Comparison of ENCODE assay signal across 9 cellular contexts in the genomic region with DNA sequence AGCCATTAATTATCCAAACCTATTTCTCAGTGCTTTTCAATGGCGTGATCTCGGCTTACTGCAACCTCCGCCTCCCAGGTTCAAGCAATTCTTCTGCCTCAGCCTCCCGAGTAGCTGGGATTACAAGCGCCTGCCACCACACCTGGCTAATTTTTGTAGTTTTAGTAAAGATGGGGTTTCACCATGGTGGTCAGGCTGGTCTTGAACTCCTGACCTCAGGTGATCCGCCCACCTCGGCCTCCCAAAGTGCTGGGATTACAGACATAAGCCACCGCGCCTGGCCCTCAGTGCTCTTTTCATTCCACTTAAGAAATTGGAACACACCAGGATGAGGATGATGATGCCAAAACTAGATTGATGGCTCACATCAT. TPM values are rescaled to one million over a fixed set of nuclear protein-coding genes. Genes with fewer than 3 reads are reported as not detected.
A peak's percentile ranks its signal among the peaks of the same experiment; 100 is the strongest.
DNase-seq lines count a peak whose midpoint lies in the region; ATAC-seq and TF ChIP-seq lines count a peak whose summit lies in the region.
"Not testable (repeated sequence)": the region's sequence is repeated elsewhere in the genome, so short reads cannot be mapped to it uniquely, and the experiment has no call there.
"Had no signal": no experiment of that assay in that cellular context is flagged by ENCODE, and none has a peak within 500 bp of the region (broad histone marks: within the 10 kb centered on the region; RNA-seq: fewer than 3 reads in every experiment).

No MANE protein-coding gene starts in this region.

- TF ChIP-seq RAD21 in HCT116 (IDR thresholded peaks at IDR 0.05; ENCODE audit: low read depth) = not testable (repeated sequence)

- not testable (repeated sequence) for H3K9me3 Mint-ChIP-seq in activated naive CD4-positive, alpha-beta T cell treated with anti-CD3 and anti-CD28 coated beads, Interleukin-2, amount 10 ng/mL, durations not matched to agents 7 days and 5 days; naive thymus-derived CD8-positive, alpha-beta T cell; stimulated activated effector memory CD8-positive, alpha-beta T cell treated with anti-CD3 and anti-CD28 coated beads, Interleukin-12 subunit alpha, Interleukin-12 subunit beta, amount 100 ng/mL, for 72 hours

- peak overlapping the region; percentile 74 for H3K4me3 Mint-ChIP-seq in activated naive CD4-positive, alpha-beta T cell treated with anti-CD3 and anti-CD28 coated beads, Interleukin-2, amount 10 ng/mL, durations not matched to agents 7 days and 5 days
- peak overlapping the region; percentile 74 to 91 (median 86) for H3K4me3 Mint-ChIP-seq in naive thymus-derived CD8-positive, alpha-beta T cell
- peak overlapping the region; percentile 64 for H3K4me3 Mint-ChIP-seq in stimulated activated effector memory CD8-positive, alpha-beta T cell treated with anti-CD3 and anti-CD28 coated beads, Interleukin-12 subunit alpha, Interleukin-12 subunit beta, amount 100 ng/mL, for 72 hours

- H2AFZ ChIP-seq in ACC112 (ENCODE audit: low read length, unreplicated experiment) (peak overlapping the region; percentile 83), HCT116 (ENCODE audit: low read depth, low read length, poor library complexity, severe bottlenecking) (peak overlapping the region; percentile 76), hepatocyte (peak overlapping the region; percentile 31)

- POLR2A ChIA-PET in HCT116 (lab: Charles Lee) = interaction anchor here (1.3 to 8.6 kb wide), 8 partner anchors 9 to 345 kb away, joined by 3 to 338 read pairs (median 10); partner anchors contain the start of genes MTMR4, RAD51C and TEX14
- POLR2A ChIA-PET in naive thymus-derived CD8-positive, alpha-beta T cell (lab: Charles Lee) = interaction anchor here (0.6 to 2.6 kb wide), 4 partner anchors 28 to 107 kb away, joined by 3 to 18 read pairs (median 6); partner anchors contain the start of gene TEX14

- H3K4me1 Mint-ChIP-seq in activated naive CD4-positive, alpha-beta T cell treated with anti-CD3 and anti-CD28 coated beads, Interleukin-2, amount 10 ng/mL, durations not matched to agents 7 days and 5 days = peaks cover 26% of the 10 kb centered on the region
- peaks cover 12 to 22% (median 18%) of the 10 kb centered on the region in 4 donors for H3K4me1 Mint-ChIP-seq in naive thymus-derived CD8-positive, alpha-beta T cell
- peaks cover 20% of the 10 kb centered on the region for H3K4me1 Mint-ChIP-seq in stimulated activated effector memory CD8-positive, alpha-beta T cell treated with anti-CD3 and anti-CD28 coated beads, Interleukin-12 subunit alpha, Interleukin-12 subunit beta, amount 100 ng/mL, for 72 hours

- not testable (repeated sequence) for TF ChIP-seq CTCF in HCT116 (IDR thresholded peaks at IDR 0.05 in 2 of 3, conservative IDR thresholded peaks at IDR 0.05 in 1 of 3; ENCODE audit: borderline replicate concordance in 1 of 3, insufficient read depth in 1 of 3, low read depth in 2 of 3, low read length in 2 of 3); dorsolateral prefrontal cortex (IDR thresholded peaks at IDR 0.05 in 54 of 56, conservative IDR thresholded peaks at IDR 0.05 in 2 of 56; ENCODE audit: low read depth in 1 of 56, partially characterized antibody in 56 of 56); hepatocyte (IDR thresholded peaks at IDR 0.05; ENCODE audit: poor library complexity)

- peak overlapping the region; percentile 95 for H3K27ac Mint-ChIP-seq in activated naive CD4-positive, alpha-beta T cell treated with anti-CD3 and anti-CD28 coated beads, Interleukin-2, amount 10 ng/mL, durations not matched to agents 7 days and 5 days
- H3K27ac Mint-ChIP-seq in naive thymus-derived CD8-positive, alpha-beta T cell = peak overlapping the region; percentile 97 to 100 (median 99)
- H3K27ac Mint-ChIP-seq in stimulated activated effector memory CD8-positive, alpha-beta T cell treated with anti-CD3 and anti-CD28 coated beads, Interleukin-12 subunit alpha, Interleukin-12 subunit beta, amount 100 ng/mL, for 72 hours = peak overlapping the region; percentile 100

- not testable (repeated sequence) for H3K27me3 ChIP-seq in ACC112 (ENCODE audit: insufficient read depth, low read length); HCT116 (ENCODE audit: insufficient read depth, low read length); dorsolateral prefrontal cortex; hepatocyte

- H3K4me3 ChIP-seq in ACC112 (ENCODE audit: low read depth, low read length) = peak overlapping the region; percentile 74
- H3K4me3 ChIP-seq in HCT116 (replicated peaks in 1 of 2; ENCODE audit: low read depth in 1 of 2, low read length in 2 of 2) = peak overlapping the region; percentile 33 to 34
- peak overlapping the region; percentile 75 for H3K4me3 ChIP-seq in SK-N-MC
- peak overlapping the region; percentile 26 to 77 (median 56) for H3K4me3 ChIP-seq in dorsolateral prefrontal cortex
- H3K4me3 ChIP-seq in hepatocyte = peak overlapping the region; percentile 3

- CTCF ChIA-PET in HCT116 (lab: Charles Lee); activated naive CD4-positive, alpha-beta T cell treated with anti-CD3 and anti-CD28 coated beads, Interleukin-2, amount 10 ng/mL, durations not matched to agents 7 days and 5 days (lab: Charles Lee): not testable (repeated sequence)

- H3K27ac ChIP-seq in ACC112 (ENCODE audit: low read depth, low read length) (peak overlapping the region; percentile 95; the same call in 1 of the 2 replicates), HCT116 (ENCODE audit: low read depth, low read length) (peak overlapping the region; percentile 69), SK-N-MC (peak overlapping the region; percentile 97), dorsolateral prefrontal cortex (peak overlapping the region in 56 of 59 donors; percentile 44 to 99 (median 90)), hepatocyte (peak overlapping the region; percentile 79)

- H3K4me2 ChIP-seq in HCT116 (ENCODE audit: low read length) (peak overlapping the region; percentile 60), hepatocyte (peak overlapping the region; percentile 69)

- not testable (repeated sequence) for ATAC-seq in HCT116; stimulated activated effector memory CD8-positive, alpha-beta T cell treated with anti-CD3 and anti-CD28 coated beads, Interleukin-12 subunit alpha, Interleukin-12 subunit beta, amount 100 ng/mL, for 72 hours
- ATAC-seq in naive thymus-derived CD8-positive, alpha-beta T cell = peak; percentile 1 to 4

- not testable (repeated sequence) for DNase-seq in HCT116 (ENCODE audit: low read depth, low spot score); SK-N-MC (ENCODE audit: low read depth, low spot score); activated naive CD4-positive, alpha-beta T cell treated with anti-CD3 and anti-CD28 coated beads, Interleukin-2, amount 10 ng/mL, durations not matched to agents 7 days and 5 days; dorsolateral prefrontal cortex; hepatocyte (ENCODE audit: low spot score); naive thymus-derived CD8-positive, alpha-beta T cell; stimulated activated effector memory CD8-positive, alpha-beta T cell treated with anti-CD3 and anti-CD28 coated beads, Interleukin-12 subunit alpha, Interleukin-12 subunit beta, amount 100 ng/mL, for 72 hours (ENCODE audit: low spot score in 2 of 2)

- H3K9me3 ChIP-seq in HCT116 (ENCODE audit: control insufficient read depth in 1 of 2, insufficient read depth in 1 of 2, low read depth in 1 of 2, low read length in 2 of 2); SK-N-MC (ENCODE audit: low read depth, low read length); hepatocyte (ENCODE audit: low read depth): not testable (repeated sequence)

- not testable (repeated sequence) for H3K4me1 ChIP-seq in ACC112 (ENCODE audit: control insufficient read depth, insufficient read depth, low read length, unreplicated experiment); hepatocyte (ENCODE audit: insufficient read depth)
- peaks cover 17 to 24% of the 10 kb centered on the region in 2 experiments for H3K4me1 ChIP-seq in HCT116 (ENCODE audit: control insufficient read depth in 1 of 2, insufficient read depth in 2 of 2, low read length in 2 of 2)

- peaks cover 16% of the 10 kb centered on the region for H3K27me3 Mint-ChIP-seq in activated naive CD4-positive, alpha-beta T cell treated with anti-CD3 and anti-CD28 coated beads, Interleukin-2, amount 10 ng/mL, durations not matched to agents 7 days and 5 days
- H3K27me3 Mint-ChIP-seq in naive thymus-derived CD8-positive, alpha-beta T cell = not testable (repeated sequence)

- not testable (repeated sequence) for BruUV-seq in HCT116 (replicated peaks; lab: Mats Ljungman, UMichigan)

- not testable (repeated sequence) for H3K79me2 ChIP-seq in ACC112 (ENCODE audit: control insufficient read depth, insufficient read depth, low read length, unreplicated experiment); HCT116 (ENCODE audit: insufficient read depth, low read length); hepatocyte

- H3K9me2 ChIP-seq in HCT116 (ENCODE audit: insufficient read depth); hepatocyte (replicated peaks; ENCODE audit: insufficient read depth): not testable (repeated sequence)

- intact Hi-C loops in HCT116 (cut with micrococcal nuclease) (loop anchor here (1.0 kb wide), 3 partner anchors 20 to 141 kb away; no protein-coding TSS in a partner anchor), dorsolateral prefrontal cortex (cut with DNase I) (loop anchor here in 1 of 2 donors (1.0 kb wide), 1 partner anchor 27 kb away; no protein-coding TSS in a partner anchor)

- RAD21 ChIA-PET in HCT116 (lab: Charles Lee; ENCODE audit: low non-redundant PET in 1 of 2, low total read pairs in 2 of 2, uncharacterized antibody in 2 of 2, unreplicated experiment in 2 of 2) = not testable (repeated sequence)

- H3K9ac ChIP-seq in HCT116 (ENCODE audit: low read length) (peak overlapping the region; percentile 66), SK-N-MC (ENCODE audit: insufficient read length) (peak overlapping the region; percentile 94)

- 50% methylated on average over 9 of the region's 9 CpGs for WGBS in hepatocyte (ENCODE audit: low lambda C conversion rate, missing lambda C conversion rate)

- H3K36me3 ChIP-seq in ACC112 (ENCODE audit: insufficient read depth, low read length); HCT116 (ENCODE audit: control insufficient read depth in 1 of 2, insufficient read depth in 2 of 2, low read length in 2 of 2); SK-N-MC (ENCODE audit: insufficient read depth, low read length); hepatocyte (replicated peaks; ENCODE audit: insufficient read depth, low read depth): not testable (repeated sequence)

- TF ChIP-seq POLR2A in HCT116 (IDR thresholded peaks at IDR 0.05; ENCODE audit: borderline replicate concordance, extremely low read depth, insufficient read depth, insufficient read length) = not testable (repeated sequence)

- H3K36me3 Mint-ChIP-seq in activated naive CD4-positive, alpha-beta T cell treated with anti-CD3 and anti-CD28 coated beads, Interleukin-2, amount 10 ng/mL, durations not matched to agents 7 days and 5 days; naive thymus-derived CD8-positive, alpha-beta T cell: not testable (repeated sequence)
- H3K36me3 Mint-ChIP-seq in stimulated activated effector memory CD8-positive, alpha-beta T cell treated with anti-CD3 and anti-CD28 coated beads, Interleukin-12 subunit alpha, Interleukin-12 subunit beta, amount 100 ng/mL, for 72 hours = peaks cover 20% of the 10 kb centered on the region

- not testable (repeated sequence) for H4K20me1 ChIP-seq in HCT116 (ENCODE audit: insufficient read depth); hepatocyte (ENCODE audit: insufficient read depth, poor library complexity, severe bottlenecking)

RNA-seq across cellular contexts. Expression of gene TEX14, which starts 32.1 kb away (rescaled TPM):
- total RNA-seq in HCT116 (2021; ENCODE audit: unreplicated experiment) (0.89 TPM), dorsolateral prefrontal cortex (1 to 10 TPM in 71 of 120 experiments, under 1 TPM in 49; 0.20 to 3.7 (median 1.2) TPM), hepatocyte (0.04 and 0.07 TPM in 2 replicates)
- polyA plus RNA-seq in HCT116 (2012) = 0.27 and 0.66 TPM in 2 replicates
- 0.05 TPM in 1 of 2 replicates, not detected in the other for polyA plus RNA-seq in hepatocyte
- total RNA-seq in naive thymus-derived CD8-positive, alpha-beta T cell = 1 to 10 TPM; 1.1 to 1.3 TPM
- polyA plus RNA-seq in naive thymus-derived CD8-positive, alpha-beta T cell = under 1 TPM in 2 of 3 donors, not detected in 1; 0.24 to 0.56 TPM
- total RNA-seq: G401 had no signal

RNA-seq across cellular contexts. Expression of gene RAD51C, which starts 32.7 kb away (rescaled TPM):
- total RNA-seq in HCT116 (2021; ENCODE audit: unreplicated experiment) = 94.9 TPM
- polyA plus RNA-seq in HCT116 (2012) = 41.7 and 62.9 TPM in 2 replicates
- total RNA-seq in dorsolateral prefrontal cortex = 10 to 100 TPM; 28.3 to 69.2 (median 44.4) TPM
- total RNA-seq in hepatocyte = 16.3 and 19.2 TPM in 2 replicates
- 41.6 and 46.9 TPM in 2 replicates for polyA plus RNA-seq in hepatocyte
- total RNA-seq in naive thymus-derived CD8-positive, alpha-beta T cell = 10 to 100 TPM; 25.9 to 31.0 TPM
- polyA plus RNA-seq in naive thymus-derived CD8-positive, alpha-beta T cell = 10 to 100 TPM; 46.6 to 50.7 (median 47.9) TPM

Comparison
In these comparisons a context has a peak if more than half of its experiments do, and no peak if none do; other contexts are left out.
1. H2AFZ ChIP-seq: peak in every context shown above with its lines; median percentile 83 in ACC112; 76 in HCT116; 31 in hepatocyte.
2. H3K4me3 ChIP-seq: peak in every context shown above with its lines; median percentile 75 in SK-N-MC; 74 in ACC112; 56 in dorsolateral prefrontal cortex; 34 in HCT116; 3 in hepatocyte.